In the genomic region with DNA sequence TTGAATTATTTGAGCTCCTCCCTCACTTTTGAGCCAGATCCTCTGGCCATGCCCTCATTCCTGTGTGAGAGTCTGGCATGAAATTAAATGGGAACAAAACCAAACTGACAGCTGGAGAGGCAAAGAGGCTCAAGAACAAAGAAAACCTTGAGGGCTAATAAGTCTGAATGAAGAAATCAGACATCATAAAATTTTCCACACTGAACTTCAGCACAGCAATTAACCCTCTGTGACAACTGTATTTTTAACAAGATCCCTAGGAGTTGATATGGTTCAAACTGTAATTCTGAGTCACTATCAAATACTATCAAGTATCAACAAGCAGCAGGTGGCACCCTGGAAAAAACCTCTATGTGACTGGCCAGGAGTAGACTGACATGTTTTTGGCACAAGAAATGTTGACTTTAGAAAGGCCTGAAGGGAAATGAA, we compare ENCODE assay signal across 10 cellular contexts.
A peak's percentile ranks its signal among the peaks of the same experiment; 100 is the strongest.
DNase-seq lines count a peak whose midpoint lies in the region; ATAC-seq and TF ChIP-seq lines count a peak whose summit lies in the region.
"Had no signal": no experiment of that assay in that cellular context is flagged by ENCODE, and none has a peak within 500 bp of the region (broad histone marks: within the 10 kb centered on the region; RNA-seq: fewer than 3 reads in every experiment).

No MANE protein-coding gene starts in this region.

- H3K4me3 ChIP-seq in adipocyte (ENCODE audit: low read length): no peak overlapping the region
- no peak overlapping the region for H3K4me3 ChIP-seq in right atrium auricular region
- no peak overlapping the region for H3K4me3 ChIP-seq in aorta (ENCODE audit: low read length in 2 of 2)

- peak overlapping the region; percentile 23 to 60 for H3K27ac ChIP-seq in right atrium auricular region
- no peak overlapping the region for H3K27ac ChIP-seq in aorta (ENCODE audit: low read depth in 1 of 2, low read length in 2 of 2)

- H3K4me3 Mint-ChIP-seq in activated T-helper 17 cell treated with anti-CD3 and anti-CD28 coated beads, Interleukin-2, amount 50 U/mL, for 72 hours: no peak overlapping the region
- H3K4me3 Mint-ChIP-seq: dendritic cell treated with granulocyte-macrophage colony-stimulating factor and Interleukin-4, amounts not matched to agents 40 ng/mL and 50 ng/mL, for 4 days had no signal

- ATAC-seq in activated T-helper 17 cell treated with anti-CD3 and anti-CD28 coated beads, Interleukin-2, amount 50 U/mL, for 72 hours (replicated peaks): no peak
- ATAC-seq in aorta (ENCODE audit: low FRiP score): no peak

- H3K27me3 ChIP-seq in adipocyte (replicated peaks; ENCODE audit: control insufficient read depth, insufficient read depth, low read length) (no peaks in the 10 kb centered on the region), right atrium auricular region (no peaks in the 10 kb centered on the region), aorta (ENCODE audit: control insufficient read depth in 1 of 2, insufficient read depth in 2 of 2, low read length in 1 of 2) (no peaks in the 10 kb centered on the region)

- H3K36me3 Mint-ChIP-seq in activated T-helper 17 cell treated with anti-CD3 and anti-CD28 coated beads, Interleukin-2, amount 50 U/mL, for 72 hours (ENCODE audit: low read depth): peaks cover 68% of the 10 kb centered on the region

- H3K9ac ChIP-seq in adipocyte (ENCODE audit: low read length): no peak overlapping the region

- H3K9me3 Mint-ChIP-seq in activated T-helper 17 cell treated with anti-CD3 and anti-CD28 coated beads, Interleukin-2, amount 50 U/mL, for 72 hours: no peaks in the 10 kb centered on the region
- H3K9me3 Mint-ChIP-seq: dendritic cell treated with granulocyte-macrophage colony-stimulating factor and Interleukin-4, amounts not matched to agents 40 ng/mL and 50 ng/mL, for 4 days had no signal

- H3K36me3 ChIP-seq in adipocyte (ENCODE audit: control insufficient read depth, insufficient read depth, low read length, severe bottlenecking) (peaks cover 41% of the 10 kb centered on the region), right atrium auricular region (peaks cover 13% of the 10 kb centered on the region), aorta (ENCODE audit: control insufficient read depth in 1 of 2, insufficient read depth in 2 of 2, low read length in 1 of 2) (peaks cover 0 to 3% of the 10 kb centered on the region in 2 donors)

- no peaks in the 10 kb centered on the region for H3K9me3 ChIP-seq in adipocyte (ENCODE audit: control insufficient read depth, low read length)
- peaks cover 0 to 6% of the 10 kb centered on the region in 2 donors for H3K9me3 ChIP-seq in right atrium auricular region
- H3K9me3 ChIP-seq in aorta (ENCODE audit: control insufficient read depth, low read length): no peaks in the 10 kb centered on the region

- H3K27me3 Mint-ChIP-seq in activated T-helper 17 cell treated with anti-CD3 and anti-CD28 coated beads, Interleukin-2, amount 50 U/mL, for 72 hours: no peaks in the 10 kb centered on the region
- H3K27me3 Mint-ChIP-seq: dendritic cell treated with granulocyte-macrophage colony-stimulating factor and Interleukin-4, amounts not matched to agents 40 ng/mL and 50 ng/mL, for 4 days had no signal

- H3K4me1 Mint-ChIP-seq in activated T-helper 17 cell treated with anti-CD3 and anti-CD28 coated beads, Interleukin-2, amount 50 U/mL, for 72 hours: peaks cover 19% of the 10 kb centered on the region

- peak; percentile 24 for DNase-seq in SIG-M5 treated with dmso at 0.1 percent for 504 hours (lab: John Stamatoyannopoulos, UW; ENCODE audit: unreplicated experiment)
- DNase-seq in SIG-M5 (lab: John Stamatoyannopoulos, UW): no peak
- DNase-seq in adipocyte (ENCODE audit: low read depth): peak; percentile 92
- no peak for DNase-seq in right atrium auricular region (ENCODE audit: low spot score)
- peak; percentile 55 for DNase-seq in ureter (ENCODE audit: low spot score)
- no peak for DNase-seq in NCI-H524 treated with DMSO at 0.1 percent for 48 hours (lab: John Stamatoyannopoulos, UW)
- no peak for DNase-seq in aorta
- DNase-seq: GOT3 had no signal

- H3K27ac Mint-ChIP-seq in activated T-helper 17 cell treated with anti-CD3 and anti-CD28 coated beads, Interleukin-2, amount 50 U/mL, for 72 hours: no peak overlapping the region
- H3K27ac Mint-ChIP-seq: dendritic cell treated with granulocyte-macrophage colony-stimulating factor and Interleukin-4, amounts not matched to agents 40 ng/mL and 50 ng/mL, for 4 days had no signal

- intact Hi-C loops in aorta (cut with DNase I): loop anchor here in 1 of 2 donors (10.0 kb wide), 1 partner anchor 219 kb away; no protein-coding TSS in a partner anchor

- H3K4me1 ChIP-seq in adipocyte (ENCODE audit: control insufficient read depth, insufficient read depth, low read length) (peaks cover 19% of the 10 kb centered on the region), right atrium auricular region (peaks cover 0 to 19% of the 10 kb centered on the region in 2 donors), aorta (ENCODE audit: control insufficient read depth in 1 of 2, insufficient read depth in 2 of 2, low read length in 2 of 2) (no peaks in the 10 kb centered on the region)

- TF ChIP-seq CTCF in right atrium auricular region (IDR thresholded peaks at IDR 0.05): no peak

Comparison
In these comparisons a context has a peak if more than half of its experiments do, and no peak if none do; other contexts are left out.
1. DNase-seq: peak in SIG-M5 treated with dmso at 0.1 percent for 504 hours (single experiment), adipocyte (single experiment) and ureter (single experiment); none in SIG-M5 (single experiment), right atrium auricular region (single experiment), NCI-H524 treated with DMSO at 0.1 percent for 48 hours (single experiment) and aorta (0 of 2).
2. H3K27ac ChIP-seq: peak in right atrium auricular region (2 of 2); none in aorta (0 of 2).